Comparison of ENCODE assay signal across 1 cellular context in the genomic region with DNA sequence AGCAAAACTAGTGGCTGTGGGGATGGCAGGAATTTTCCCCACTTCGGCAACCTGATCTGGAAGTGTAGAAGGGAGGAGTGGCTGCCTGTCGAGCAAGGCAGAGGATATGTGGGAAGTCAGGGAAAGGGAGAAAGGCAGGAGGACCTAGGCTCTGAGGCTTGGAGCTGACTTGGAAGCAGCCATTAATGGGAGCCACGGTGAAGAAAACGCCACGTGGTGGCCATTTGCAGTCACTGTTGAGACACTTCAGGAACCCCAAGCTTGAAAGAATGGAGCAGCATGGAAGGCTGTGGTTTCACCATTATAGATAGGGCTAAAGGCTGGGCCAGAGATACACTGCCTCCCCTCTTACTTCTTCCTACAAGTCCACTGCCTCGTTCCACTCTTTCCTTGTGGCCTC.
TF ChIP-seq lines count a peak whose summit lies in the region.

No MANE protein-coding gene starts in this region.

TF ChIP-seq in K562, 482 proteins besides CTCF, POLR2A, EP300 and RAD21:
- peak in 2 of 3 experiments; percentile 18 to 70 for TF ChIP-seq YY1 (IDR thresholded peaks at IDR 0.05; ENCODE audit: borderline replicate concordance in 1 of 3, control insufficient read depth in 1 of 3, extremely low read depth in 1 of 3, insufficient read depth in 3 of 3, insufficient read length in 1 of 3, insufficient replicate concordance in 2 of 3, low read depth in 1 of 3, low read length in 2 of 3)
- no peak for TF ChIP-seq ATF1 (CRISPR knock-in tag; IDR thresholded peaks at IDR 0.05)
- no peak for TF ChIP-seq ATF1 (tag; IDR thresholded peaks at IDR 0.05)
- peak; percentile 61; the same call in 1 of the 2 replicates for TF ChIP-seq ZNF24 (IDR thresholded peaks at IDR 0.05)
